In genomic region chr14:32202468-32202865, GRCh38 we compare ENCODE assay signal across 8 cellular contexts. TPM values are rescaled to one million over a fixed set of nuclear protein-coding genes. Genes with fewer than 3 reads are reported as not detected.
DNase-seq lines count a peak whose midpoint lies in the region; ATAC-seq, FAIRE-seq and TF ChIP-seq lines count a peak whose summit lies in the region.

No MANE protein-coding gene starts in this region.

- no peaks in the 10 kb centered on the region for H3K9me2 ChIP-seq in Loucy (replicated peaks; ENCODE audit: low read depth, low read length)

- intact Hi-C loops in adrenal gland (cut with DNase I) (loop anchor here (2.0 to 10.0 kb wide), 3 partner anchors 52 to 126 kb away; partner anchors contain the start of gene ARHGAP5 (in 2 of the 2)), lower leg skin (cut with DNase I; ENCODE audit: low total_unique reads) (no loop called here)

- no peaks in the 10 kb centered on the region for H3F3A ChIP-seq in Loucy (ENCODE audit: low read depth)

- H3K9ac ChIP-seq in Loucy (ENCODE audit: low read depth, low read length, poor library complexity, severe bottlenecking) (peak overlapping the region; percentile 77), keratinocyte (ENCODE audit: control insufficient read depth, extremely low read depth, insufficient read depth, low read length) (peak overlapping the region; percentile 71)

- H3K4me3 ChIP-seq in Loucy (ENCODE audit: low read length, poor library complexity, severe bottlenecking), result peak overlapping the region; percentile 95
- peak overlapping the region in 1 of 4 donors; percentile 64 for H3K4me3 ChIP-seq in adrenal gland
- H3K4me3 ChIP-seq in keratinocyte (ENCODE audit: control insufficient read depth in 2 of 3, extremely low read depth in 1 of 3, insufficient read depth in 2 of 3, low read depth in 1 of 3, low read length in 3 of 3), result peak overlapping the region in 2 of 3 experiments; percentile 36 to 87
- peak overlapping the region; percentile 78 for H3K4me3 ChIP-seq in suprapubic skin
- no peak overlapping the region for H3K4me3 ChIP-seq in lower leg skin (ENCODE audit: low read depth, poor library complexity, severe bottlenecking)

- FAIRE-seq in keratinocyte (lab: Jason Lieb, UNC), result no peak

- H3K9me3 ChIP-seq in Loucy (ENCODE audit: insufficient read depth, low read depth, low read length), result no peaks in the 10 kb centered on the region
- no peaks in the 10 kb centered on the region for H3K9me3 ChIP-seq in adrenal gland (replicated peaks in 1 of 3)
- H3K9me3 ChIP-seq in keratinocyte (ENCODE audit: control insufficient read depth, low read depth, low read length), result no peaks in the 10 kb centered on the region
- H3K9me3 ChIP-seq in suprapubic skin, result no peaks in the 10 kb centered on the region

- H3K79me2 ChIP-seq in Loucy (ENCODE audit: insufficient read depth, low read length), result no peaks in the 10 kb centered on the region
- H3K79me2 ChIP-seq in keratinocyte (ENCODE audit: control insufficient read depth, insufficient read depth, low read length), result no peaks in the 10 kb centered on the region

- peaks cover 2% of the 10 kb centered on the region for H3K9me1 ChIP-seq in keratinocyte (ENCODE audit: control insufficient read depth, extremely low read depth, insufficient read depth, low read length)

- DNase-seq in DMS114 treated with DMSO at 0.1 percent for 48 hours (lab: John Stamatoyannopoulos, UW; ENCODE audit: unreplicated experiment) (peak; percentile 58), adrenal gland (no peak), keratinocyte (ENCODE audit: low read depth, low spot score) (no peak), suprapubic skin (ENCODE audit: low spot score in 2 of 2) (no peak), lower leg skin (ENCODE audit: low spot score in 2 of 2) (no peak)

- WGBS in adrenal gland, 4 donors, result 20 to 28% (median 24%) methylated on average over 6 of the region's 6 CpGs
- 4% methylated on average over 6 of the region's 6 CpGs for WGBS in suprapubic skin
- WGBS in lower leg skin, 2 donors, result 4 to 6% methylated on average over 6 of the region's 6 CpGs

- H4K20me1 ChIP-seq in Loucy (ENCODE audit: insufficient read depth, low read length, poor library complexity, severe bottlenecking) (no peaks in the 10 kb centered on the region), keratinocyte (ENCODE audit: control insufficient read depth, extremely low read depth, insufficient read depth, low read length) (no peaks in the 10 kb centered on the region)

- H2AFZ ChIP-seq in Loucy (ENCODE audit: low read length) (peak overlapping the region; percentile 90), keratinocyte (ENCODE audit: control insufficient read depth, low read length) (peak overlapping the region; percentile 69)

- H3K36me3 ChIP-seq in Loucy (ENCODE audit: insufficient read depth, low read length) (no peaks in the 10 kb centered on the region), adrenal gland (replicated peaks in 1 of 2) (no peaks in the 10 kb centered on the region), keratinocyte (ENCODE audit: control insufficient read depth in 2 of 2, extremely low read depth in 1 of 2, insufficient read depth in 2 of 2, low read length in 2 of 2) (no peaks in the 10 kb centered on the region), suprapubic skin (no peaks in the 10 kb centered on the region)

- H3K27me3 ChIP-seq in Loucy (ENCODE audit: insufficient read depth, low read length, poor library complexity, severe bottlenecking), result no peaks in the 10 kb centered on the region
- H3K27me3 ChIP-seq in adrenal gland, result no peaks in the 10 kb centered on the region
- H3K27me3 ChIP-seq in keratinocyte (ENCODE audit: control insufficient read depth, extremely low read depth, insufficient read depth, low read length), result no peaks in the 10 kb centered on the region
- H3K27me3 ChIP-seq in suprapubic skin, result peaks cover 3% of the 10 kb centered on the region

- ATAC-seq in HG03342 (IDR thresholded peaks at IDR 0.05; ENCODE audit: unreplicated experiment), result no peak
- ATAC-seq in HG03520 (IDR thresholded peaks at IDR 0.05; ENCODE audit: unreplicated experiment), result no peak

- H3K27ac ChIP-seq in adrenal gland, result peak overlapping the region; percentile 41 to 95 (median 90)
- H3K27ac ChIP-seq in keratinocyte (ENCODE audit: control insufficient read depth, insufficient read depth, low read length), result peak overlapping the region; percentile 93
- H3K27ac ChIP-seq in suprapubic skin, result peak overlapping the region; percentile 87

- no peak for TF ChIP-seq EP300 in suprapubic skin (IDR thresholded peaks at IDR 0.05)

- H3K4me1 ChIP-seq in Loucy (ENCODE audit: insufficient read depth, low read length, poor library complexity, severe bottlenecking) (peaks cover 20% of the 10 kb centered on the region), adrenal gland (replicated peaks in 1 of 2) (peaks cover 0 to 23% of the 10 kb centered on the region in 2 donors), keratinocyte (ENCODE audit: control insufficient read depth, extremely low read depth, insufficient read depth, low read length) (peaks cover 20% of the 10 kb centered on the region), suprapubic skin (peaks cover 32% of the 10 kb centered on the region)

- dilution Hi-C loops in keratinocyte (cut with MboI; ENCODE audit: extremely low pct_ligation_motif_present, low sequenced_read_pairs), result no loop called here

- H3K4me2 ChIP-seq in Loucy (ENCODE audit: low read depth, low read length, poor library complexity, severe bottlenecking), result peak overlapping the region; percentile 93
- H3K4me2 ChIP-seq in keratinocyte (ENCODE audit: control insufficient read depth, extremely low read depth, insufficient read depth, low read depth, low read length), result peak overlapping the region; percentile 97

- TF ChIP-seq CTCF in Loucy (conservative IDR thresholded peaks at IDR 0.05; ENCODE audit: low read length), result no peak
- TF ChIP-seq CTCF in adrenal gland (IDR thresholded peaks at IDR 0.05), result no peak
- no peak for TF ChIP-seq CTCF in keratinocyte (optimal IDR thresholded peaks at IDR 0.05 in 1 of 3, IDR thresholded peaks at IDR 0.05 in 1 of 3, conservative IDR thresholded peaks at IDR 0.05 in 1 of 3; ENCODE audit: extremely low read depth in 1 of 3, insufficient read depth in 2 of 3, low read length in 3 of 3)
- no peak for TF ChIP-seq CTCF in suprapubic skin (IDR thresholded peaks at IDR 0.05)
- TF ChIP-seq CTCF in lower leg skin (IDR thresholded peaks at IDR 0.05), result no peak

- no peak for TF ChIP-seq POLR2A in adrenal gland (IDR thresholded peaks at IDR 0.05)
- TF ChIP-seq POLR2A in suprapubic skin (IDR thresholded peaks at IDR 0.05), result no peak
- TF ChIP-seq POLR2A in lower leg skin (IDR thresholded peaks at IDR 0.05), result no peak

RNA-seq across cellular contexts. Expression of gene RNU6-8, which starts 0.6 kb away (rescaled TPM):
- total RNA-seq in adrenal gland (not detected), suprapubic skin (not detected), lower leg skin (not detected)
- polyA plus RNA-seq in adrenal gland (not detected), keratinocyte (not detected in 3 replicates)
- not detected for polyA plus RNA-seq in keratinocyte (2011; ENCODE audit: low read depth)
- polyA plus RNA-seq in keratinocyte (2011; cell fraction: cytosol; rRNA removed), result not detected in 2 replicates
- polyA plus RNA-seq in keratinocyte (2011; cell fraction: nucleus; rRNA removed), result not detected in 2 replicates
- not detected in 2 replicates for polyA plus RNA-seq in keratinocyte (2012; ENCODE audit: low replicate concordance)
- not detected in 3 replicates for polyA minus RNA-seq in keratinocyte
- not detected for polyA minus RNA-seq in keratinocyte (2011; cell fraction: cytosol; rRNA and poly(A)+ RNA removed)
- not detected in 2 replicates for polyA minus RNA-seq in keratinocyte (2011; cell fraction: nucleus; rRNA and poly(A)+ RNA removed)

RNA-seq across cellular contexts. Expression of gene RNU6-7, which starts 0.6 kb away (rescaled TPM):
- total RNA-seq in adrenal gland (not detected), suprapubic skin (not detected), lower leg skin (not detected)
- polyA plus RNA-seq in adrenal gland (not detected), keratinocyte (not detected in 3 replicates)
- polyA plus RNA-seq in keratinocyte (2011; ENCODE audit: low read depth), result not detected
- not detected in 2 replicates for polyA plus RNA-seq in keratinocyte (2011; cell fraction: cytosol; rRNA removed)
- polyA plus RNA-seq in keratinocyte (2011; cell fraction: nucleus; rRNA removed), result not detected in 2 replicates
- not detected in 2 replicates for polyA plus RNA-seq in keratinocyte (2012; ENCODE audit: low replicate concordance)
- not detected in 3 replicates for polyA minus RNA-seq in keratinocyte
- not detected for polyA minus RNA-seq in keratinocyte (2011; cell fraction: cytosol; rRNA and poly(A)+ RNA removed)
- polyA minus RNA-seq in keratinocyte (2011; cell fraction: nucleus; rRNA and poly(A)+ RNA removed), result not detected in 2 replicates
